ENCODE assay signal across 17 cellular contexts in genomic region chr18:55048892-55049291, GRCh38.
DNase-seq lines count a peak whose midpoint lies in the region; ATAC-seq, FAIRE-seq and TF ChIP-seq lines count a peak whose summit lies in the region.
"Had no signal": no experiment of that assay in that cellular context is flagged by ENCODE, and none has a peak within 500 bp of the region (broad histone marks: within the 10 kb centered on the region; RNA-seq: fewer than 3 reads in every experiment).

No MANE protein-coding gene starts in this region.

- H3K27me3 ChIP-seq in ACC112 (ENCODE audit: insufficient read depth, low read length): no peaks in the 10 kb centered on the region
- no peaks in the 10 kb centered on the region for H3K27me3 ChIP-seq in RWPE2 (ENCODE audit: insufficient read depth, poor library complexity, severe bottlenecking)
- H3K27me3 ChIP-seq: right atrium auricular region had no signal

- H3K4me1 ChIP-seq in ACC112 (ENCODE audit: control insufficient read depth, insufficient read depth, low read length, unreplicated experiment) (peaks cover 22% of the 10 kb centered on the region), RWPE2 (ENCODE audit: insufficient read depth, poor library complexity, severe bottlenecking) (no peaks in the 10 kb centered on the region)
- H3K4me1 ChIP-seq: right atrium auricular region had no signal

- no peak overlapping the region for H3K4me3 ChIP-seq in ACC112 (ENCODE audit: low read depth, low read length)
- H3K4me3 ChIP-seq in RWPE2 (ENCODE audit: severe bottlenecking): no peak overlapping the region
- H3K4me3 ChIP-seq: right atrium auricular region had no signal

- FAIRE-seq in frontal cortex (lab: Jason Lieb, UNC): no peak

- H3K9me3 Mint-ChIP-seq in nephron progenitor cell: no peaks in the 10 kb centered on the region
- H3K9me3 Mint-ChIP-seq: IgD-negative memory B cell, neural crest cell had no signal

- H3K9me3 ChIP-seq in RWPE2 (ENCODE audit: severe bottlenecking): no peaks in the 10 kb centered on the region
- H3K9me3 ChIP-seq: right atrium auricular region had no signal

- ATAC-seq in RWPE2 (ENCODE audit: low read depth): peak; percentile 67
- ATAC-seq in HG03565 (IDR thresholded peaks at IDR 0.05; ENCODE audit: unreplicated experiment): no peak

- H3K79me2 ChIP-seq in ACC112 (ENCODE audit: control insufficient read depth, insufficient read depth, low read length, unreplicated experiment): no peaks in the 10 kb centered on the region

- no peak overlapping the region for H3K27ac Mint-ChIP-seq in nephron progenitor cell
- H3K27ac Mint-ChIP-seq: IgD-negative memory B cell had no signal

- H3K27me3 Mint-ChIP-seq in nephron progenitor cell (ENCODE audit: low read depth, poor library complexity): peaks cover 3% of the 10 kb centered on the region
- H3K27me3 Mint-ChIP-seq: IgD-negative memory B cell had no signal

- no peaks in the 10 kb centered on the region for H3K4me1 Mint-ChIP-seq in nephron progenitor cell
- H3K4me1 Mint-ChIP-seq: IgD-negative memory B cell, neural crest cell had no signal

- DNase-seq in HS-27A (ENCODE audit: low read depth) (peak; percentile 17), RWPE2 (ENCODE audit: low spot score) (no peak), fibroblast of peridontal ligament (ENCODE audit: extremely low read depth) (peak; percentile 49), nephron progenitor cell (no peak), superior temporal gyrus (ENCODE audit: extremely low spot score) (no peak), frontal cortex (ENCODE audit: low spot score in 2 of 2) (no peak)
- DNase-seq: activated effector memory CD4-positive, alpha-beta T cell treated with Interleukin-2 at 50 U/mL for 16 hours; anterior cingulate cortex; foreskin melanocyte; GOT3; NCI-H1105 treated with DMSO at 0.1 percent for 48 hours had no signal

- no peak overlapping the region for H3K4me3 Mint-ChIP-seq in nephron progenitor cell
- H3K4me3 Mint-ChIP-seq: IgD-negative memory B cell, neural crest cell had no signal

- peak overlapping the region; percentile 74 for H2AFZ ChIP-seq in ACC112 (ENCODE audit: low read length, unreplicated experiment)

- peak overlapping the region; percentile 83 for H3K27ac ChIP-seq in ACC112 (ENCODE audit: low read depth, low read length)
- H3K27ac ChIP-seq in RWPE2 (ENCODE audit: poor library complexity, severe bottlenecking): no peak overlapping the region
- H3K27ac ChIP-seq: right atrium auricular region, VCaP had no signal

- H3K36me3 ChIP-seq in ACC112 (ENCODE audit: insufficient read depth, low read length): no peaks in the 10 kb centered on the region
- H3K36me3 ChIP-seq in RWPE2 (ENCODE audit: low read depth): no peaks in the 10 kb centered on the region
- H3K36me3 ChIP-seq: right atrium auricular region had no signal

- H3K36me3 Mint-ChIP-seq in nephron progenitor cell (ENCODE audit: low read depth): no peaks in the 10 kb centered on the region
- H3K36me3 Mint-ChIP-seq: IgD-negative memory B cell had no signal

- TF ChIP-seq CTCF in RWPE2 (IDR thresholded peaks at IDR 0.05; ENCODE audit: poor library complexity, severe bottlenecking) (no peak), nephron progenitor cell (IDR thresholded peaks at IDR 0.05) (no peak)

Comparison
In these comparisons a context has a peak if more than half of its experiments do, and no peak if none do; other contexts are left out.
1. DNase-seq: peak in HS-27A (single experiment) and fibroblast of peridontal ligament (single experiment); none in RWPE2 (single experiment), nephron progenitor cell (single experiment), superior temporal gyrus (single experiment) and frontal cortex (0 of 2).